10 cellular contexts compared by ENCODE assay signal in genomic region chr7:152522551-152522950, GRCh38.
DNase-seq lines count a peak whose midpoint lies in the region; ATAC-seq and TF ChIP-seq lines count a peak whose summit lies in the region.
"Had no signal": no experiment of that assay in that cellular context is flagged by ENCODE, and none has a peak within 500 bp of the region (broad histone marks: within the 10 kb centered on the region; RNA-seq: fewer than 3 reads in every experiment).

No MANE protein-coding gene starts in this region.

- H3K4me1 ChIP-seq in upper lobe of right lung (peaks cover 9% of the 10 kb centered on the region), Caco-2 (no peaks in the 10 kb centered on the region)

- H3K9me3 ChIP-seq in upper lobe of right lung: peaks cover 4% of the 10 kb centered on the region
- no peaks in the 10 kb centered on the region; the same call in 1 of the 2 replicates for H3K9me3 ChIP-seq in Caco-2

- ATAC-seq in upper lobe of right lung: no peak
- ATAC-seq in GM21526 (IDR thresholded peaks at IDR 0.05; ENCODE audit: low FRiP score, unreplicated experiment): no peak
- ATAC-seq: stimulated activated naive CD8-positive, alpha-beta T cell treated with anti-CD3 and anti-CD28 coated beads, Interleukin-15, Interleukin-2, amounts not matched to agents 100 U/mL and 50 U/mL, for 24 hours had no signal

- no TSS peak for BruUV-seq in Caco-2 (replicated peaks; lab: Mats Ljungman, UMichigan)

- intact Hi-C loops in upper lobe of right lung (cut with DNase I): no loop called here
- intact Hi-C loops in Caco-2 (cut with micrococcal nuclease; ENCODE audit: unreplicated experiment): no loop called here

- no peak overlapping the region for H3K4me3 Mint-ChIP-seq in activated naive CD4-positive, alpha-beta T cell treated with anti-CD3 and anti-CD28 coated beads, Interleukin-2, amount 10 ng/mL, durations not matched to agents 7 days and 5 days
- no peak overlapping the region for H3K4me3 Mint-ChIP-seq in Caco-2 (ENCODE audit: unreplicated experiment)
- H3K4me3 Mint-ChIP-seq: nephron progenitor cell had no signal

- H3K27me3 ChIP-seq in upper lobe of right lung: no peaks in the 10 kb centered on the region
- H3K27me3 ChIP-seq in Caco-2 (replicated peaks; ENCODE audit: control insufficient read depth, insufficient read depth, low read length): no peaks in the 10 kb centered on the region

- no peaks in the 10 kb centered on the region for H3K36me3 Mint-ChIP-seq in activated naive CD4-positive, alpha-beta T cell treated with anti-CD3 and anti-CD28 coated beads, Interleukin-2, amount 10 ng/mL, durations not matched to agents 7 days and 5 days
- no peaks in the 10 kb centered on the region for H3K36me3 Mint-ChIP-seq in Caco-2 (ENCODE audit: insufficient read depth, unreplicated experiment)

- H3K27ac ChIP-seq in upper lobe of right lung: no peak overlapping the region

- H3K9me3 Mint-ChIP-seq in activated naive CD4-positive, alpha-beta T cell treated with anti-CD3 and anti-CD28 coated beads, Interleukin-2, amount 10 ng/mL, durations not matched to agents 7 days and 5 days: peaks cover 2% of the 10 kb centered on the region
- H3K9me3 Mint-ChIP-seq in Caco-2 (ENCODE audit: unreplicated experiment): no peaks in the 10 kb centered on the region

- no peaks in the 10 kb centered on the region for H3K4me1 Mint-ChIP-seq in activated naive CD4-positive, alpha-beta T cell treated with anti-CD3 and anti-CD28 coated beads, Interleukin-2, amount 10 ng/mL, durations not matched to agents 7 days and 5 days
- H3K4me1 Mint-ChIP-seq in Caco-2 (ENCODE audit: low read depth, unreplicated experiment): no peaks in the 10 kb centered on the region

- DNase-seq in NCI-H748 (lab: John Stamatoyannopoulos, UW; ENCODE audit: unreplicated experiment) (peak; percentile 40), NCI-H748 treated with DMSO at 0.1 percent for 48 hours (lab: John Stamatoyannopoulos, UW) (no peak), anterior cingulate cortex (lab: John Stamatoyannopoulos, UW) (peak in 52 of 58 donors; percentile 7 to 82 (median 48)), left kidney (ENCODE audit: low read depth, low spot score) (peak; percentile 40), upper lobe of right lung (no peak), Caco-2 (no peak)
- no peak for DNase-seq in activated naive CD4-positive, alpha-beta T cell treated with anti-CD3 and anti-CD28 coated beads, Interleukin-2, amount 10 ng/mL, durations not matched to agents 7 days and 5 days
- DNase-seq: nephron progenitor cell; stimulated activated naive CD8-positive, alpha-beta T cell treated with anti-CD3 and anti-CD28 coated beads, Interleukin-15, Interleukin-2, amounts not matched to agents 100 U/mL and 50 U/mL, for 24 hours had no signal

- H3K36me3 ChIP-seq in upper lobe of right lung (no peaks in the 10 kb centered on the region), Caco-2 (ENCODE audit: control insufficient read depth, insufficient read depth, low read length) (no peaks in the 10 kb centered on the region)

- TF ChIP-seq CTCF in upper lobe of right lung (IDR thresholded peaks at IDR 0.05) (no peak), Caco-2 (IDR thresholded peaks at IDR 0.05; ENCODE audit: insufficient read depth in 1 of 2, low read depth in 1 of 2, low read length in 1 of 2, severe bottlenecking in 1 of 2, unreplicated experiment in 1 of 2) (no peak)

- H3K27ac Mint-ChIP-seq in activated naive CD4-positive, alpha-beta T cell treated with anti-CD3 and anti-CD28 coated beads, Interleukin-2, amount 10 ng/mL, durations not matched to agents 7 days and 5 days: no peak overlapping the region
- H3K27ac Mint-ChIP-seq in Caco-2 (ENCODE audit: unreplicated experiment): no peak overlapping the region
- H3K27ac Mint-ChIP-seq: nephron progenitor cell had no signal

- POLR2A ChIA-PET in Caco-2 (lab: Charles Lee): no interaction called here

- CTCF ChIA-PET in activated naive CD4-positive, alpha-beta T cell treated with anti-CD3 and anti-CD28 coated beads, Interleukin-2, amount 10 ng/mL, durations not matched to agents 7 days and 5 days (lab: Charles Lee): no interaction called here
- CTCF ChIA-PET in Caco-2 (lab: Charles Lee): no interaction called here

- H3K4me3 ChIP-seq in upper lobe of right lung: peak overlapping the region; percentile 19
- H3K4me3 ChIP-seq in Caco-2 (ENCODE audit: low read depth, low read length): no peak overlapping the region

- H3K27me3 Mint-ChIP-seq in activated naive CD4-positive, alpha-beta T cell treated with anti-CD3 and anti-CD28 coated beads, Interleukin-2, amount 10 ng/mL, durations not matched to agents 7 days and 5 days: peaks cover 12% of the 10 kb centered on the region
- no peaks in the 10 kb centered on the region for H3K27me3 Mint-ChIP-seq in Caco-2 (ENCODE audit: insufficient read depth, unreplicated experiment)

Comparison
In these comparisons a context has a peak if more than half of its experiments do, and no peak if none do; other contexts are left out.
1. DNase-seq: peak in NCI-H748 (single experiment), anterior cingulate cortex (52 of 58) and left kidney (single experiment); none in NCI-H748 treated with DMSO at 0.1 percent for 48 hours (single experiment), upper lobe of right lung (single experiment), activated naive CD4-positive, alpha-beta T cell treated with anti-CD3 and anti-CD28 coated beads, Interleukin-2, amount 10 ng/mL, durations not matched to agents 7 days and 5 days (single experiment) and Caco-2 (0 of 2).